ENCODE assay signal across 1 cellular context in the genomic region with DNA sequence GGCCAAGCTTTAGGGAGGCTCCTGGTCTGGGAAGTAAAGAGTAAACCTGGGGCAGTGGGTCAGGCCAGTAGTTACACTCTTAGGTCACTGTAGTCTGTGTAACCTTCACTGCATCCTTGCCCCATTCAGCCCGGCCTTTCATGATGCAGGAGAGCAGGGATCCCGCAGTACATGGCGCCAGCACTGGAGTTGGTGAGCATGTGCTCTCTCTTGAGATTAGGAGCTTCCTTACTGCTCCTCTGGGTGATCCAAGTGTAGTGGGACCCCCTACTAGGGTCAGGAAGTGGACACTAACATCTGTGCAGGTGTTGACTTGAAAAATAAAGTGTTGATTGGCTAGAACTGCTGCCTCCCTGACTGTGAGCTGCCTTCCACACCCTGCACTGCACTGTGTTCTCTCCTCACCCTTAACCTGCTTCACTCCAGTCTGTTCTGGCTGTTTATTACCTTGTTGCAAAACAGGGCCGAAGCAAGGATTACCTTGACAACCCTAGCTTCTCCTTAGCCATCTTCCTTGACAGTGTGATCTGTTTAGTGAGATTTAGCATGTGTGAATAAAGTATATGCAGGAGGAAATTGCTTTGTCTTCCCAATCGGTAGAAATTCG.
TF ChIP-seq lines count a peak whose summit lies in the region.

No MANE protein-coding gene starts in this region.

TF ChIP-seq in IMR-90, 13 proteins besides CTCF, POLR2A, EP300 and RAD21:
- TF ChIP-seq MAZ (IDR thresholded peaks at IDR 0.05; ENCODE audit: borderline replicate concordance, low read depth, low read length) (no peak), MAFK (IDR thresholded peaks at IDR 0.05; ENCODE audit: low read depth, low read length) (no peak), RFX5 (IDR thresholded peaks at IDR 0.05; ENCODE audit: low read depth, low read length) (no peak), SMC3 (IDR thresholded peaks at IDR 0.05; ENCODE audit: low read depth, low read length) (no peak), NFE2L2 (IDR thresholded peaks at IDR 0.05; ENCODE audit: low read depth, low read length) (no peak), FOS (IDR thresholded peaks at IDR 0.05; ENCODE audit: low read depth, low read length) (no peak), CEBPB (IDR thresholded peaks at IDR 0.05; ENCODE audit: low read depth, low read length) (no peak), BHLHE40 (IDR thresholded peaks at IDR 0.05; ENCODE audit: low read depth, low read length) (no peak)
- TF ChIP-seq, protein P1, sequence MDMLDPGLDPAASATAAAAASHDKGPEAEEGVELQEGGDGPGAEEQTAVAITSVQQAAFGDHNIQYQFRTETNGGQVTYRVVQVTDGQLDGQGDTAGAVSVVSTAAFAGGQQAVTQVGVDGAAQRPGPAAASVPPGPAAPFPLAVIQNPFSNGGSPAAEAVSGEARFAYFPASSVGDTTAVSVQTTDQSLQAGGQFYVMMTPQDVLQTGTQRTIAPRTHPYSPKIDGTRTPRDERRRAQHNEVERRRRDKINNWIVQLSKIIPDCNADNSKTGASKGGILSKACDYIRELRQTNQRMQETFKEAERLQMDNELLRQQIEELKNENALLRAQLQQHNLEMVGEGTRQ (IDR thresholded peaks at IDR 0.05; ENCODE audit: low read depth, low read length), result no peak
